ENCODE assay signal across 19 cellular contexts in genomic region chr14:75486317-75486716, GRCh38. TPM values are rescaled to one million over a fixed set of nuclear protein-coding genes. Genes with fewer than 3 reads are reported as not detected.
"Had no signal": no experiment of that assay in that cellular context is flagged by ENCODE, and none has a peak within 500 bp of the region (broad histone marks: within the 10 kb centered on the region; RNA-seq: fewer than 3 reads in every experiment).

No MANE protein-coding gene starts in this region.

- H3K36me3 Mint-ChIP-seq: activated CD4-positive, alpha-beta memory T cell treated with anti-CD3 and anti-CD28 coated beads for 36 hours had no signal

- H3K4me3 Mint-ChIP-seq: activated CD4-positive, alpha-beta memory T cell treated with anti-CD3 and anti-CD28 coated beads for 36 hours; activated CD4-positive, alpha-beta T cell treated with anti-CD3 and anti-CD28 coated beads for 36 hours; neural crest cell; stimulated activated naive CD8-positive, alpha-beta T cell treated with anti-CD3 and anti-CD28 coated beads, Interleukin-15, amount 100 ng/mL, for 72 hours had no signal

- H3K27ac Mint-ChIP-seq: activated CD4-positive, alpha-beta memory T cell treated with anti-CD3 and anti-CD28 coated beads for 36 hours; activated CD4-positive, alpha-beta T cell treated with anti-CD3 and anti-CD28 coated beads for 36 hours had no signal

- H3K27me3 Mint-ChIP-seq: activated CD4-positive, alpha-beta T cell treated with anti-CD3 and anti-CD28 coated beads for 36 hours had no signal

- DNase-seq: activated CD4-positive, alpha-beta memory T cell treated with anti-CD3 and anti-CD28 coated beads for 36 hours; activated CD4-positive, alpha-beta T cell treated with anti-CD3 and anti-CD28 coated beads for 36 hours; activated effector memory CD4-positive, alpha-beta T cell treated with anti-CD3 and anti-CD28 coated beads, Interleukin-2, amount 50 U/mL, for 16 hours; activated naive CD4-positive, alpha-beta T cell treated with anti-CD3 and anti-CD28 coated beads, Interleukin-2, amount 50 U/mL, for 16 hours; activated T-cell treated with anti-CD3 and anti-CD28 coated beads, Interleukin-2, amount 50 U/mL, for 48 hours; cortex of kidney; midbrain; stimulated activated CD4-positive, alpha-beta T cell treated with anti-CD3 and anti-CD28 coated beads, Interleukin-12 subunit alpha, Interleukin-12 subunit beta, amount 100 ng/mL, for 4 hours; stimulated activated CD4-positive, alpha-beta T cell treated with anti-CD3 and anti-CD28 coated beads, Interleukin-1b, Interleukin-23, amount 100 ng/mL, for 48 hours; stimulated activated CD8-positive, alpha-beta memory T cell treated with anti-CD3 and anti-CD28 coated beads, Interleukin-4, amount 100 ng/mL, for 48 hours; stimulated activated naive CD8-positive, alpha-beta T cell treated with anti-CD3 and anti-CD28 coated beads, Interleukin-15, amount 100 ng/mL, for 72 hours; transverse colon had no signal

- FAIRE-seq: astrocyte, endometrium, frontal cortex, keratinocyte had no signal

- H3K4me1 Mint-ChIP-seq: neural crest cell had no signal

- H3K9me3 Mint-ChIP-seq: neural crest cell; stimulated activated naive CD8-positive, alpha-beta T cell treated with anti-CD3 and anti-CD28 coated beads, Interleukin-15, amount 100 ng/mL, for 72 hours had no signal

RNA-seq across cellular contexts. Expression of gene BATF, which starts 36.0 kb away (rescaled TPM):
- total RNA-seq: astrocyte, myocyte, neural crest cell, progenitor cell of endocrine pancreas had no signal
